26 cellular contexts compared by ENCODE assay signal in genomic region chr1:171243878-171244277, GRCh38.
"Had no signal": no experiment of that assay in that cellular context is flagged by ENCODE, and none has a peak within 500 bp of the region (broad histone marks: within the 10 kb centered on the region; RNA-seq: fewer than 3 reads in every experiment).

No MANE protein-coding gene starts in this region.

- H3K36me3 ChIP-seq: stomach, suprapubic skin, thoracic aorta, thyroid gland, tibial artery, tibial nerve, transverse colon, upper lobe of left lung, upper lobe of right lung, uterus, vagina had no signal

- DNase-seq: stimulated activated CD4-positive, alpha-beta T cell treated with anti-CD3 and anti-CD28 coated beads, Interleukin-2, amount 100 ng/mL, for 48 hours; stimulated activated CD4-positive, alpha-beta T cell treated with anti-CD3 and anti-CD28 coated beads, Interleukin-4, amount 100 ng/mL, for 1 hour; stimulated activated CD4-positive, alpha-beta T cell treated with anti-CD3 and anti-CD28 coated beads, Interleukin-4, amount 100 ng/mL, for 24 hours; stimulated activated CD4-positive, alpha-beta T cell treated with anti-CD3 and anti-CD28 coated beads, Interleukin-4, amount 100 ng/mL, for 4 hours; stimulated activated CD8-positive, alpha-beta memory T cell treated with anti-CD3 and anti-CD28 coated beads, Interleukin-4, amount 100 ng/mL, for 48 hours; stimulated activated naive B cell treated with anti-CD40 and anti-IgM and Interleukin-4, amounts not matched to agents 10 μg/mL and 1 μg/mL and 100 μg/mL, for 72 hours; stimulated activated naive CD4-positive, alpha-beta T cell; stimulated activated naive CD4-positive, alpha-beta T cell treated with Interleukin-2 at 50 U/mL for 16 hours; stimulated activated naive CD8-positive, alpha-beta T cell treated with anti-CD3 and anti-CD28 coated beads, Interleukin-15, amount 100 ng/mL, for 72 hours; stimulated activated naive CD8-positive, alpha-beta T cell treated with anti-CD3 and anti-CD28 coated beads, Interleukin-15, Interleukin-2, amounts not matched to agents 100 U/mL and 50 U/mL, for 24 hours; stomach; substantia nigra; testis; thyroid gland; tibial artery; transverse colon; trophoblast cell; upper lobe of left lung; upper lobe of right lung; uterus had no signal

- H3K4me3 ChIP-seq: stomach, suprapubic skin, testis, thoracic aorta, thyroid gland, tibial artery, tibial nerve, transverse colon, upper lobe of left lung, upper lobe of right lung, uterus, vagina had no signal

- H3K4me1 ChIP-seq: stomach, suprapubic skin, testis, thyroid gland, tibial artery, tibial nerve, transverse colon, upper lobe of left lung, upper lobe of right lung, uterus, vagina had no signal

- ATAC-seq: stimulated activated effector memory CD8-positive, alpha-beta T cell treated with anti-CD3 and anti-CD28 coated beads, Interleukin-12 subunit alpha, Interleukin-12 subunit beta, amount 100 ng/mL, for 72 hours; stimulated activated memory B cell treated with anti-CD40 and anti-IgM and Interleukin-4, amounts not matched to agents 10 μg/mL and 1 μg/mL and 100 μg/mL, for 72 hours; stimulated activated naive B cell treated with anti-CD40 and anti-IgM and Interleukin-4, amounts not matched to agents 10 μg/mL and 1 μg/mL and 100 μg/mL, for 72 hours; stimulated activated naive CD8-positive, alpha-beta T cell treated with anti-CD3 and anti-CD28 coated beads, Interleukin-15, amount 100 ng/mL, for 72 hours; stimulated activated naive CD8-positive, alpha-beta T cell treated with anti-CD3 and anti-CD28 coated beads, Interleukin-15, Interleukin-2, amounts not matched to agents 100 U/mL and 50 U/mL, for 24 hours; upper lobe of right lung had no signal

- H3K27me3 ChIP-seq: stomach, suprapubic skin, testis, thyroid gland, tibial artery, tibial nerve, transverse colon, upper lobe of left lung, upper lobe of right lung, uterus, vagina had no signal

- H3K9me3 ChIP-seq: suprapubic skin, testis, thyroid gland, transverse colon, upper lobe of left lung, upper lobe of right lung, uterus had no signal

- H3K27ac ChIP-seq: stomach, suprapubic skin, testis, thoracic aorta, thyroid gland, tibial artery, tibial nerve, transverse colon, upper lobe of left lung, upper lobe of right lung, uterus, vagina had no signal
